1 cellular context compared by ENCODE assay signal in the genomic region with DNA sequence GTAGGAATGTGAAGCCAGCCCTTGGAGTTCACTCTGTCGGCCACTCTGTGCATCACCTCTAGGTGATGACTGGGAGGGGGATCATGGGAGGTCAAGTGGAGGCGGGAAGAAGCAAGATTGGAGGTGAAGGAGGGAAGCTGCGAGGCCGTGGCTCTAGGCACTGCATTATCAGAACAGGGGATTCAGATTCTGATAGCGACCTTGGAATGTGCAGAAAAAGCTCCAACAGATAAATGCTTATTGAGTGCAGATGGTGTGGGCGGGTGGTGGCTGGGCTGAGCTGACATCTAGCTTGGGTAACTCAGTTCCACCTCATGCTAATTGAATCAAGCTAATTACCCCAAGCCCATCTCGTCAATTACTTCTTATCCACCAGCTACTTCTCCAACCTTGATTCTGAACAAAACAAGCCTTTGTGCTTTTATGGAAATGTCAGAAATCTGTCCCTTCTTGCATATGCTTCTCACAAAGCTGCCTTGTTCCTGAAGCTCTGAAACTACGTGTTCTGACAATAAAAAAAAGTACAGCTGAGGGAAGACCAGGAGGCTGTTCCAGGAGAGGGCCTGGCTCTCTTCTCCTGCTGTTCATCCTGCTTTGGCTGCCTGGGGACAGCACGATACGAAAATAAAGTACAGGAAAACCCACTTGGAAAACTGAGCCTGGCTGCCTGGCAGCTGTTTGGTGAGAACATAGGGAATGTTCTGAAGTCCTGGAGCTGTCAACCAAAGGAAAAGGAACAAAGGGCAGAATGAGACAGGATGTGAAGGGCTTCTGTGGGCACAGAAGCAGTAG.
TF ChIP-seq lines count a peak whose summit lies in the region.

No MANE protein-coding gene starts in this region.

TF ChIP-seq in WTC11, 78 proteins besides CTCF, POLR2A, EP300 and RAD21 (continued from another document):
- no peak for TF ChIP-seq NR3C1 (CRISPR knock-in tag; conservative IDR thresholded peaks at IDR 0.05; ENCODE audit: low read depth)
- TF ChIP-seq GABPB1 (CRISPR knock-in tag; IDR thresholded peaks at IDR 0.05), result no peak
- no peak for TF ChIP-seq MYBL2 (CRISPR knock-in tag; IDR thresholded peaks at IDR 0.05)
TF ChIP-seq in WTC11: peak in this region for 0.
